In the genomic region with DNA sequence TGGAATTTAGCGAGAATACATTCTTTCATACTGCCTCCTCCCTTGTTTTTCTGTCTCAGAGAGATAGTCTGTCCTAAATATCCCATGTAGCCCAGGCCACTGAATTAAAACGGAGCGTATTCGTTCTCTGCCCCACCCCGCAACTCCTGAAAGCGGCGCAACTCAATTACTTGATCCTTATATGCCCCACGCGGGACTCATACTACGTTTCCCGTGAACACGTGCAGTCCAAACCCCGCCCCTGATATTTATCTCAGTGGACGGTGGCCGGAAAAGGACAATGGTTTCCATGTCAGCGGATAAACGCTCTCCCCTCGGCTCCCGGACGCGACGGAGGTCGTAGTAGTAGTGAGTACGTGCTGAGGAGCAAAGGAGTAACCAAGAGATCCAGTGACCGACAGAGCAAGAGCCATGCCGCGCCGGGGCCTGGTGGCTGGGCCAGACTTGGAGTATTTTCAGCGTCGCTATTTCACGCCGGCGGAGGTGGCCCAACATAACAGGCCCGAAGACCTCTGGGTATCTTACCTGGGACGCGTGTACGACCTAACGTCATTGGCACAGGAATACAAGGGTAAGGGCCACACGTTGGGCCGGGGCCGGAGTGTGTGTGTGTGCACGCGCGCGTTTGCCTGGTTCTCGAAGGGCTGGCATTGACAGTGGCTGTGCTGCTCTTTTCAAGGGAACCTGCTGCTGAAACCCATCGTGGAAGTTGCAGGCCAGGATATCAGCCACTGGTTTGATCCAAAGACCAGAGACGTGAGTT, we compare ENCODE assay signal across 8 cellular contexts. TPM values are rescaled to one million over a fixed set of nuclear protein-coding genes. Genes with fewer than 3 reads are reported as not detected.
DNase-seq lines count a peak whose midpoint lies in the region; TF ChIP-seq lines count a peak whose summit lies in the region.

A gene with protein sequence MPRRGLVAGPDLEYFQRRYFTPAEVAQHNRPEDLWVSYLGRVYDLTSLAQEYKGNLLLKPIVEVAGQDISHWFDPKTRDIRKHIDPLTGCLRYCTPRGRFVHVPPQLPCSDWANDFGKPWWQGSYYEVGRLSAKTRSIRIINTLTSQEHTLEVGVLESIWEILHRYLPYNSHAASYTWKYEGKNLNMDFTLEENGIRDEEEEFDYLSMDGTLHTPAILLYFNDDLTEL (plus strand): TSS at position 280 of the 763 bp plus-strand sequence. CDS start 132 bp downstream, at position 412.

- H3K4me1 Mint-ChIP-seq in HFFc6 (ENCODE audit: low read depth), result peaks cover 4% of the 10 kb centered on the region; the same call in 1 of the 2 replicates

- 2 to 3% (median 2%) methylated on average over 31 to 48 of the region's 48 CpGs for WGBS in adrenal gland, 4 donors

- H3K4me3 Mint-ChIP-seq in HFFc6, result no peak within 1 kb of the TSS

- H3K27me3 ChIP-seq in GM06990 (replicated peaks; ENCODE audit: control insufficient read depth, insufficient read depth, low read length) (no peaks in the 10 kb centered on the region), adrenal gland (no peaks in the 10 kb centered on the region), right atrium auricular region (no peaks in the 10 kb centered on the region), vagina (no peaks in the 10 kb centered on the region)

- H3K36me3 Mint-ChIP-seq in HFFc6 (ENCODE audit: low read depth), result peaks cover 5% of the 10 kb centered on the region; the same call in 1 of the 2 replicates

- no peak for TF ChIP-seq POLR2A in NB4 (IDR thresholded peaks at IDR 0.05; ENCODE audit: extremely low read depth, insufficient read length)
- peak; percentile 56 to 68 for TF ChIP-seq POLR2A in adrenal gland (IDR thresholded peaks at IDR 0.05)
- peak in 1 of 2 donors; percentile 28 for TF ChIP-seq POLR2A in vagina (IDR thresholded peaks at IDR 0.05)

- intact Hi-C loops in adrenal gland (cut with DNase I), result loop anchor here in 1 of 2 donors (5.0 kb wide), 1 partner anchor 36 kb away; no protein-coding TSS in a partner anchor
- intact Hi-C loops in vagina (cut with DNase I), result loop anchor here (5.0 kb wide), 1 partner anchor 36 kb away; no protein-coding TSS in a partner anchor

- no peak for TF ChIP-seq CTCF in GM06990 (IDR thresholded peaks at IDR 0.05; ENCODE audit: insufficient read depth, low read length, poor library complexity, severe bottlenecking)
- no peak for TF ChIP-seq CTCF in HFFc6 (IDR thresholded peaks at IDR 0.05)
- no peak for TF ChIP-seq CTCF in NB4 (IDR thresholded peaks at IDR 0.05; ENCODE audit: low read depth, low read length)
- TF ChIP-seq CTCF in adrenal gland (IDR thresholded peaks at IDR 0.05), result no peak
- no peak for TF ChIP-seq CTCF in right atrium auricular region (IDR thresholded peaks at IDR 0.05)
- TF ChIP-seq CTCF in vagina (IDR thresholded peaks at IDR 0.05), result no peak

- H3K9me3 ChIP-seq in adrenal gland (replicated peaks in 1 of 3) (no peaks in the 10 kb centered on the region), right atrium auricular region (no peaks in the 10 kb centered on the region), vagina (no peaks in the 10 kb centered on the region)

- peaks cover 7% of the 10 kb centered on the region for H3K36me3 ChIP-seq in GM06990 (ENCODE audit: control insufficient read depth, insufficient read depth, low read length)
- H3K36me3 ChIP-seq in adrenal gland (replicated peaks in 1 of 2), result peaks cover 0 to 25% of the 10 kb centered on the region in 2 donors
- H3K36me3 ChIP-seq in right atrium auricular region, result peaks cover 10% of the 10 kb centered on the region
- peaks cover 0 to 4% of the 10 kb centered on the region in 2 donors for H3K36me3 ChIP-seq in vagina

- H3K4me1 ChIP-seq in adrenal gland (replicated peaks in 1 of 2) (peaks cover 23 to 31% of the 10 kb centered on the region in 2 donors), right atrium auricular region (peaks cover 0 to 42% of the 10 kb centered on the region in 2 donors), vagina (peaks cover 37% of the 10 kb centered on the region)

- peaks cover 5% of the 10 kb centered on the region for H3K27me3 Mint-ChIP-seq in HFFc6 (ENCODE audit: insufficient read depth)

- H3K27ac ChIP-seq in adrenal gland (peak within 1 kb of the TSS; percentile 75 to 91 (median 88)), right atrium auricular region (peak within 1 kb of the TSS; percentile 90 to 98), vagina (peak within 1 kb of the TSS; percentile 85)

- no peaks in the 10 kb centered on the region for H3K9me3 Mint-ChIP-seq in HFFc6

- DNase-seq in GM06990 (ENCODE audit: extremely low read depth, insufficient read length) (peak; percentile 86), HFFc6 (peak; percentile 92), NB4 (ENCODE audit: low read depth) (peak; percentile 90), SW 1271 (lab: John Stamatoyannopoulos, UW) (peak; percentile 88 to 98), adrenal gland (peak; percentile 92 to 98 (median 95)), right atrium auricular region (ENCODE audit: low spot score) (peak; percentile 97), pulmonary artery endothelial cell (ENCODE audit: low read depth, low spot score) (peak; percentile 81), vagina (ENCODE audit: extremely low spot score in 2 of 2) (peak; percentile 96 to 97)

- no peak within 1 kb of the TSS for H3K27ac Mint-ChIP-seq in HFFc6

- H3K4me3 ChIP-seq in GM06990 (replicated peaks; ENCODE audit: low read depth, low read length) (peak within 1 kb of the TSS; percentile 82), NB4 (ENCODE audit: low read depth, low read length) (peak within 1 kb of the TSS; percentile 87), adrenal gland (peak within 1 kb of the TSS; percentile 5 to 58 (median 32)), right atrium auricular region (peak within 1 kb of the TSS; percentile 62 to 64), vagina (peak within 1 kb of the TSS; percentile 53 to 72)

RNA-seq across cellular contexts. Expression of the gene that starts here (rescaled TPM):
- total RNA-seq in HFFc6 (2021; fragmentation: NEBNext Ultra II Directional; extraction: Animal tissue kit (Norgen Biotek cat#: 25700)), result 10 to 100 TPM in 4 of 6 experiments, 1 to 10 TPM in 2; 9.3 to 15.3 (median 10.5) TPM
- 10 to 100 TPM in 7 of 8 donors, 1 to 10 TPM in 1; 9.1 to 24.4 (median 17.9) TPM for total RNA-seq in adrenal gland
- polyA plus RNA-seq in adrenal gland, result 10 to 100 TPM in 2 of 3 donors, 1 to 10 TPM in 1; 6.5 to 36.8 (median 10.2) TPM
- total RNA-seq in right atrium auricular region, result 1 to 10 TPM; 5.1 to 6.8 TPM
- total RNA-seq in pulmonary artery endothelial cell, result 9.8 and 13.2 TPM in 2 replicates
- 4.4 TPM for total RNA-seq in vagina

Comparison
In these comparisons a context has a peak if more than half of its experiments do, and no peak if none do; other contexts are left out.
1. Peak in every context shown above with its lines: DNase-seq, H3K4me3 ChIP-seq and H3K27ac ChIP-seq.
2. H3K4me3 ChIP-seq: peak in every context shown above with its lines; median percentile 87 in NB4; 82 in GM06990; 63 in right atrium auricular region; 62 in vagina; 32 in adrenal gland.